8 cellular contexts compared by ENCODE assay signal in the genomic region with DNA sequence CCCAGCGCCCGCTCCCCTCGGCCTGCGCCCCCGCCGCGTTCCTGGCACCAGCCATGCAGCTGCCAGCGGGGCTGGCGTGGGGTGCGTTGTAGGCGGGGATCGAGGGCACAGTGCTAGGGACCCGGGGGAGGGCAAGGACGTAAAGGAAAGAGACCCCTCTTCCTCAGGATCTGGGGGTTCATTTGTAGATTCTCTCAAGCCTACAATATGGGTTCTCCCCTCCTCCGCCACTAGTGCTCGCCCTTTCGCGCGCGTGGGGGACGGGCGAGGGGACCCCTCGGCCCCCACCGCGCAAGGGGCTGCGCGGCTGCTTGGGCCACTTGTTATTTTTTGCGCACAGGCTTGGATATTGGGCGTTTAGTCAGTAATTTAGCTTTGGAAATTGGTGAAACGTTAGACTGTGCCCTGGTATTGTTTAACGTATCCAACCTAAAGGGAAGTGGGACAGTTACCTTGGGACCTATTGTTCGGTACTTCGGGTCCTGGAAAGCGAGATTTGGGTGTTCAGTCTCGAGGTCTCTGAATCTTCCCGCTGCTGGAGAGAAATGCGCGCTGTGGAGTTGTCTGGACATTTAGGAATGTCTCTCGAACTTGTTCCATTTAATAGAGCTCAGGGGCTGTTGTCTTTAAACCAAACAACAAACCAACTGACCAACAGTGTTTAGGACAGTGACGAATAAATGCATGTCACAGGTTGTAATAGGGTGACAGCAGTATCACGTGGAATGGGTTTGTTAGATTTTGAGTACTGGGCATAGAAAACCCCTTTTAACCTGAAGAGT. TPM values are rescaled to one million over a fixed set of nuclear protein-coding genes. Genes with fewer than 3 reads are reported as not detected.
DNase-seq lines count a peak whose midpoint lies in the region; ATAC-seq and TF ChIP-seq lines count a peak whose summit lies in the region.

No MANE protein-coding gene starts in this region.

- peak overlapping the region; percentile 95 for H3K27ac Mint-ChIP-seq in activated B cell treated with CpG ODN at 0.5 μM for 24 hours

- peaks cover 0 to 61% (median 30%) of the 10 kb centered on the region in 9 donors for H3K4me1 ChIP-seq in heart right ventricle

- POLR2A ChIA-PET in activated B cell treated with CpG ODN at 0.5 μM for 24 hours (lab: Charles Lee): interaction anchor here (0.6 to 1.7 kb wide), 14 partner anchors 9 to 421 kb away, joined by 3 to 5 read pairs (median 4); no protein-coding TSS in a partner anchor

- DNase-seq in GM03348 (ENCODE audit: low spot score) (peak; percentile 52), GM20000 (ENCODE audit: low spot score) (peak; percentile 64), activated B cell treated with CpG ODN at 0.5 μM for 24 hours (no peak), heart right ventricle (no peak), retina (peak; percentile 73), iPS-NIHi7 (ENCODE audit: extremely low spot score) (no peak), activated gamma-delta T cell (lab: John Stamatoyannopoulos, UW) (no peak)

- H3K27me3 Mint-ChIP-seq in activated B cell treated with CpG ODN at 0.5 μM for 24 hours: no peaks in the 10 kb centered on the region

- no peaks in the 10 kb centered on the region for H3K9me3 ChIP-seq in heart right ventricle

- H3K9me3 Mint-ChIP-seq in activated B cell treated with CpG ODN at 0.5 μM for 24 hours: no peaks in the 10 kb centered on the region

- intact Hi-C loops in activated B cell treated with CpG ODN at 0.5 μM for 24 hours (cut with micrococcal nuclease) (loop anchor here (1.0 to 10.0 kb wide), 13 partner anchors 16 to 1850 kb away; partner anchors contain the start of genes AKAP9, CFAP69, CYP51A1 and FZD1), heart right ventricle (cut with DNase I) (loop anchor here in 3 of 10 donors (2.0 to 10.0 kb wide), 4 partner anchors 46 to 435 kb away; partner anchors contain the start of gene PTTG1IP2 (in 1 of the 3))

- CTCF ChIA-PET in activated B cell treated with CpG ODN at 0.5 μM for 24 hours (lab: Charles Lee): interaction anchor here (0.9 to 3.3 kb wide), 12 partner anchors 10 to 437 kb away, joined by 3 to 21 read pairs (median 4); no protein-coding TSS in a partner anchor

- H3K27ac ChIP-seq in heart right ventricle: peak overlapping the region; percentile 80 to 91 (median 84)

- H3K4me3 ChIP-seq in heart right ventricle: peak overlapping the region; percentile 63 to 90 (median 78)

- peaks cover 0 to 5% (median 0%) of the 10 kb centered on the region in 7 donors for H3K27me3 ChIP-seq in heart right ventricle

- H3K4me1 Mint-ChIP-seq in activated B cell treated with CpG ODN at 0.5 μM for 24 hours: peaks cover 63% of the 10 kb centered on the region

- H3K4me3 Mint-ChIP-seq in activated B cell treated with CpG ODN at 0.5 μM for 24 hours: peak overlapping the region; percentile 96

- TF ChIP-seq CTCF in GM20000 (IDR thresholded peaks at IDR 0.05; ENCODE audit: extremely low read depth, missing control alignments): no peak
- TF ChIP-seq CTCF in activated B cell treated with CpG ODN at 0.5 μM for 24 hours (IDR thresholded peaks at IDR 0.05): no peak
- TF ChIP-seq CTCF in heart right ventricle (IDR thresholded peaks at IDR 0.05): no peak

- WGBS in heart right ventricle, 2 donors: 1% methylated on average over 41 of the region's 41 CpGs

- no peaks in the 10 kb centered on the region for H3K36me3 ChIP-seq in heart right ventricle

- ATAC-seq in HG03565 (IDR thresholded peaks at IDR 0.05; ENCODE audit: unreplicated experiment): peak; percentile 24
- no peak for ATAC-seq in activated B cell treated with CpG ODN at 0.5 μM for 24 hours (ENCODE audit: low read depth)
- ATAC-seq in heart right ventricle: peak in 7 of 8 donors; percentile 4 to 64 (median 17)

- H3K36me3 Mint-ChIP-seq in activated B cell treated with CpG ODN at 0.5 μM for 24 hours (ENCODE audit: low read depth): peaks cover 3% of the 10 kb centered on the region

RNA-seq across cellular contexts. Expression of gene CDK14, which starts 0.8 kb away (rescaled TPM):
- 130 and 140 TPM in 2 replicates for total RNA-seq in activated B cell treated with CpG ODN at 0.5 μM for 24 hours
- 10 to 100 TPM; 12.7 to 36.5 (median 25.5) TPM for total RNA-seq in heart right ventricle
- polyA plus RNA-seq in heart right ventricle: 1 to 10 TPM; 3.9 to 7.7 TPM

Comparison
In these comparisons a context has a peak if more than half of its experiments do, and no peak if none do; other contexts are left out.
1. DNase-seq: peak in GM03348 (single experiment), GM20000 (single experiment) and retina (single experiment); none in activated B cell treated with CpG ODN at 0.5 μM for 24 hours (single experiment), heart right ventricle (0 of 2), iPS-NIHi7 (single experiment) and activated gamma-delta T cell (single experiment).